19 cellular contexts compared by ENCODE assay signal in genomic region chr2:1207962-1208510, GRCh38.
"Had no signal": no experiment of that assay in that cellular context is flagged by ENCODE, and none has a peak within 500 bp of the region (broad histone marks: within the 10 kb centered on the region; RNA-seq: fewer than 3 reads in every experiment).

No MANE protein-coding gene starts in this region.

- H3K4me1 ChIP-seq: esophagus squamous epithelium, heart right ventricle, left lung had no signal

- H3K9me3 ChIP-seq: esophagus squamous epithelium had no signal

- H3K36me3 ChIP-seq: esophagus squamous epithelium, heart right ventricle, left lung had no signal

- H3K27me3 ChIP-seq: esophagus squamous epithelium, left lung had no signal

- H3K27ac ChIP-seq: coronary artery, dorsolateral prefrontal cortex, esophagus squamous epithelium, heart right ventricle, left lung had no signal

- ATAC-seq: heart right ventricle, left cardiac atrium, left lung, left ventricle myocardium superior had no signal

- H3K4me3 ChIP-seq: coronary artery, dorsolateral prefrontal cortex, esophagus squamous epithelium, heart right ventricle, left lung, lung had no signal

- DNase-seq: cerebellar nuclear complex; dermis blood vessel endothelial cell; dorsolateral prefrontal cortex; effector CD4-positive, alpha-beta T cell; effector memory CD4-positive, alpha-beta T cell; esophagus squamous epithelium; foreskin fibroblast; glutamatergic neuron; head of caudate nucleus; heart right ventricle; hippocampal formation; left cardiac atrium; left ventricle myocardium superior; mammary epithelial cell; mesendoderm; midbrain had no signal
